In genomic region chr22:31102441-31103081, GRCh38 we compare ENCODE assay signal across 10 cellular contexts. TPM values are rescaled to one million over a fixed set of nuclear protein-coding genes. Genes with fewer than 3 reads are reported as not detected.
DNase-seq lines count a peak whose midpoint lies in the region; ATAC-seq and TF ChIP-seq lines count a peak whose summit lies in the region.
"Had no signal": no experiment of that assay in that cellular context is flagged by ENCODE, and none has a peak within 500 bp of the region (broad histone marks: within the 10 kb centered on the region; RNA-seq: fewer than 3 reads in every experiment).

No MANE protein-coding gene starts in this region.

- no peak for TF ChIP-seq CTCF in mesothelial cell of epicardium (IDR thresholded peaks at IDR 0.05; ENCODE audit: unreplicated experiment)

- H3K9me3 ChIP-seq in GM23248 (ENCODE audit: low read depth) (no peaks in the 10 kb centered on the region), skeletal muscle satellite cell (replicated peaks; ENCODE audit: low read length) (no peaks in the 10 kb centered on the region), HAP-1 (no peaks in the 10 kb centered on the region)

- H3K36me3 Mint-ChIP-seq in mesothelial cell of epicardium: peaks cover 9% of the 10 kb centered on the region
- H3K36me3 Mint-ChIP-seq: activated naive CD4-positive, alpha-beta T cell treated with anti-CD3 and anti-CD28 coated beads, Interleukin-2, amount 50 U/mL, for 24 hours had no signal

- H3K36me3 ChIP-seq in GM23248 (ENCODE audit: low read depth) (peaks cover 13% of the 10 kb centered on the region; the same call in 1 of the 2 replicates), skeletal muscle satellite cell (ENCODE audit: insufficient read depth, low read length) (peaks cover 71% of the 10 kb centered on the region), HAP-1 (replicated peaks) (no peaks in the 10 kb centered on the region)

- 9 to 16% methylated on average over 8 of the region's 8 CpGs for WGBS in GM23248 (ENCODE audit: low coverage in 1 of 2, low lambda C conversion rate in 2 of 2, missing lambda C conversion rate in 2 of 2), 2 experiments

- H3K9me3 Mint-ChIP-seq in mesothelial cell of epicardium: no peaks in the 10 kb centered on the region
- H3K9me3 Mint-ChIP-seq: activated naive CD4-positive, alpha-beta T cell treated with anti-CD3 and anti-CD28 coated beads, Interleukin-2, amount 50 U/mL, for 24 hours; naive thymus-derived CD8-positive, alpha-beta T cell had no signal

- H3K27ac ChIP-seq in GM23248: peak overlapping the region; percentile 99

- no peak overlapping the region for H3K4me3 ChIP-seq in GM23248
- no peak overlapping the region for H3K4me3 ChIP-seq in skeletal muscle satellite cell (ENCODE audit: low read length)
- no peak overlapping the region for H3K4me3 ChIP-seq in HAP-1

- H3K79me2 ChIP-seq in GM23248 (ENCODE audit: insufficient read depth): peaks cover 28% of the 10 kb centered on the region

- no peak overlapping the region for H3K27ac Mint-ChIP-seq in mesothelial cell of epicardium
- H3K27ac Mint-ChIP-seq: activated naive CD4-positive, alpha-beta T cell treated with anti-CD3 and anti-CD28 coated beads, Interleukin-2, amount 50 U/mL, for 24 hours had no signal

- peaks cover under 1% of the 10 kb centered on the region for H3K4me1 Mint-ChIP-seq in mesothelial cell of epicardium

- peaks cover 76% of the 10 kb centered on the region for H3F3A ChIP-seq in GM23248 (ENCODE audit: insufficient read depth)

- intact Hi-C loops in left ventricle myocardium superior (cut with micrococcal nuclease): no loop called here

- peaks cover 43% of the 10 kb centered on the region for H3K4me1 ChIP-seq in GM23248 (ENCODE audit: insufficient read depth)
- H3K4me1 ChIP-seq in skeletal muscle satellite cell (ENCODE audit: control insufficient read depth, insufficient read depth, low read length): peaks cover 19% of the 10 kb centered on the region
- H3K4me1 ChIP-seq in HAP-1: peaks cover 7% of the 10 kb centered on the region; the same call in 1 of the 2 replicates

- DNase-seq in GM23248 (peak; percentile 98), amniotic stem cell (lab: John Stamatoyannopoulos, UW) (peak; percentile 83), left ventricle myocardium superior (peak; percentile 78), HAP-1 (ENCODE audit: low spot score in 2 of 2) (no peak), mesothelial cell of epicardium (ENCODE audit: low spot score in 2 of 2, unreplicated experiment in 2 of 2) (no peak), iPS-NIHi11 (ENCODE audit: low spot score) (no peak), iPS-NIHi7 (ENCODE audit: extremely low spot score) (no peak)

- ATAC-seq in left ventricle myocardium superior: peak; percentile 49
- ATAC-seq: naive thymus-derived CD8-positive, alpha-beta T cell had no signal

- H3K9me2 ChIP-seq in GM23248 (ENCODE audit: insufficient read depth): no peaks in the 10 kb centered on the region

- H4K20me1 ChIP-seq in GM23248 (ENCODE audit: insufficient read depth): no peaks in the 10 kb centered on the region

- H3K4me2 ChIP-seq in GM23248 (ENCODE audit: unreplicated experiment): peak overlapping the region; percentile 37
- H3K4me2 ChIP-seq in skeletal muscle satellite cell (ENCODE audit: low read length): no peak overlapping the region

- peak overlapping the region; percentile 83 for H3K9ac ChIP-seq in GM23248
- H3K9ac ChIP-seq in skeletal muscle satellite cell (ENCODE audit: low read depth, low read length): peak overlapping the region; percentile 17

- H3K27me3 Mint-ChIP-seq in mesothelial cell of epicardium (ENCODE audit: low read depth): peaks cover 2% of the 10 kb centered on the region
- H3K27me3 Mint-ChIP-seq: activated naive CD4-positive, alpha-beta T cell treated with anti-CD3 and anti-CD28 coated beads, Interleukin-2, amount 50 U/mL, for 24 hours; naive thymus-derived CD8-positive, alpha-beta T cell had no signal

- no peak overlapping the region for H3K4me3 Mint-ChIP-seq in mesothelial cell of epicardium
- H3K4me3 Mint-ChIP-seq: activated naive CD4-positive, alpha-beta T cell treated with anti-CD3 and anti-CD28 coated beads, Interleukin-2, amount 50 U/mL, for 24 hours had no signal

- H2AFZ ChIP-seq in GM23248: no peak overlapping the region

- no peaks in the 10 kb centered on the region for H3K27me3 ChIP-seq in GM23248 (replicated peaks; ENCODE audit: insufficient read depth)
- no peaks in the 10 kb centered on the region for H3K27me3 ChIP-seq in skeletal muscle satellite cell (ENCODE audit: control insufficient read depth, insufficient read depth, low read length)
- H3K27me3 ChIP-seq in HAP-1 (ENCODE audit: low read depth): no peaks in the 10 kb centered on the region

- in situ Hi-C loops in GM23248 (cut with MboI) (no loop called here), HAP-1 (cut with MboI; ENCODE audit: low sequenced_read_pairs) (no loop called here)

RNA-seq across cellular contexts. Expression of gene SELENOM, which starts 4.8 kb away (rescaled TPM):
- total RNA-seq in GM23248 (2014; rRNA removed; shearing (Covaris generic)): 216 and 268 TPM in 2 replicates
- 522 and 537 TPM in 2 replicates for polyA plus RNA-seq in GM23248 (2016; fragmentation: Nextera tagmentation; extraction: Ambion mirVana)
- total RNA-seq in left ventricle myocardium superior: 32.9 TPM
- total RNA-seq in skeletal muscle satellite cell (2012; rRNA removed): 128 and 200 TPM in 2 replicates
- 38.8 to 40.9 TPM (median 39.7 TPM) in 3 replicates for total RNA-seq in mesothelial cell of epicardium

RNA-seq across cellular contexts. Expression of gene INPP5J, which starts 20.2 kb away (rescaled TPM):
- 0.13 TPM in 1 of 2 replicates, not detected in the other for total RNA-seq in GM23248 (2014; rRNA removed; shearing (Covaris generic))
- 0.15 and 0.26 TPM in 2 replicates for polyA plus RNA-seq in GM23248 (2016; fragmentation: Nextera tagmentation; extraction: Ambion mirVana)
- total RNA-seq in left ventricle myocardium superior (15.7 TPM), mesothelial cell of epicardium (8.6 to 10.8 TPM (median 9.3 TPM) in 3 replicates)
- total RNA-seq in skeletal muscle satellite cell (2012; rRNA removed): 0.22 and 0.51 TPM in 2 replicates
- polyA plus RNA-seq: naive thymus-derived CD8-positive, alpha-beta T cell had no signal

RNA-seq across cellular contexts. Expression of gene SMTN, which starts 21.4 kb away (rescaled TPM):
- 160 and 175 TPM in 2 replicates for total RNA-seq in GM23248 (2014; rRNA removed; shearing (Covaris generic))
- polyA plus RNA-seq in GM23248 (2016; fragmentation: Nextera tagmentation; extraction: Ambion mirVana): 96.7 and 98.1 TPM in 2 replicates
- total RNA-seq in left ventricle myocardium superior: 278 TPM
- 175 and 203 TPM in 2 replicates for total RNA-seq in skeletal muscle satellite cell (2012; rRNA removed)
- total RNA-seq in mesothelial cell of epicardium: 67.0 to 72.7 TPM (median 72.2 TPM) in 3 replicates

RNA-seq across cellular contexts. Expression of gene PLA2G3, which starts 37.7 kb away (rescaled TPM):
- not detected in 2 replicates for total RNA-seq in GM23248 (2014; rRNA removed; shearing (Covaris generic))
- polyA plus RNA-seq in GM23248 (2016; fragmentation: Nextera tagmentation; extraction: Ambion mirVana): not detected in 2 replicates
- total RNA-seq in left ventricle myocardium superior (not detected), mesothelial cell of epicardium (0.11 to 0.29 TPM (median 0.20 TPM) in 3 replicates)
- total RNA-seq in skeletal muscle satellite cell (2012; rRNA removed): 0.25 TPM in 1 of 2 replicates, not detected in the other
- total RNA-seq: naive thymus-derived CD8-positive, alpha-beta T cell had no signal
- polyA plus RNA-seq: naive thymus-derived CD8-positive, alpha-beta T cell had no signal

RNA-seq across cellular contexts. Expression of gene RNF185, which starts 57.4 kb away (rescaled TPM):
- total RNA-seq in GM23248 (2014; rRNA removed; shearing (Covaris generic)): 46.2 and 47.3 TPM in 2 replicates
- polyA plus RNA-seq in GM23248 (2016; fragmentation: Nextera tagmentation; extraction: Ambion mirVana): 49.8 and 52.0 TPM in 2 replicates
- total RNA-seq in left ventricle myocardium superior (21.4 TPM), mesothelial cell of epicardium (27.4 to 28.6 TPM (median 27.8 TPM) in 3 replicates)
- total RNA-seq in skeletal muscle satellite cell (2012; rRNA removed): 23.6 and 28.0 TPM in 2 replicates

Comparison
In these comparisons a context has a peak if more than half of its experiments do, and no peak if none do; other contexts are left out.
1. DNase-seq: peak in GM23248 (single experiment), amniotic stem cell (single experiment) and left ventricle myocardium superior (single experiment); none in HAP-1 (0 of 2), mesothelial cell of epicardium (0 of 2), iPS-NIHi11 (single experiment) and iPS-NIHi7 (single experiment).